20 cellular contexts compared by ENCODE assay signal in genomic region chr2:129444417-129445150, GRCh38.
DNase-seq lines count a peak whose midpoint lies in the region; ATAC-seq and TF ChIP-seq lines count a peak whose summit lies in the region.
"Had no signal": no experiment of that assay in that cellular context is flagged by ENCODE, and none has a peak within 500 bp of the region (broad histone marks: within the 10 kb centered on the region; RNA-seq: fewer than 3 reads in every experiment).

No MANE protein-coding gene starts in this region.

- TF ChIP-seq CTCF in endodermal cell (conservative IDR thresholded peaks at IDR 0.05) (no peak), neural progenitor cell (IDR thresholded peaks at IDR 0.05) (no peak)

- H3K9me3 ChIP-seq in endodermal cell (ENCODE audit: control insufficient read depth, low read length) (no peaks in the 10 kb centered on the region), neural progenitor cell (ENCODE audit: low read depth) (no peaks in the 10 kb centered on the region)
- H3K9me3 ChIP-seq: A549, Caco-2 had no signal

- H3K27ac ChIP-seq in endodermal cell (ENCODE audit: low read depth, low read length), result no peak overlapping the region
- no peak overlapping the region for H3K27ac ChIP-seq in neural progenitor cell
- H3K27ac ChIP-seq: 22Rv1, A549, C4-2B had no signal

- H3K4me1 ChIP-seq in endodermal cell (ENCODE audit: control insufficient read depth, insufficient read depth, low read length) (no peaks in the 10 kb centered on the region), neural progenitor cell (no peaks in the 10 kb centered on the region)
- H3K4me1 ChIP-seq: A549, Caco-2 had no signal

- H3K27me3 Mint-ChIP-seq in activated naive CD8-positive, alpha-beta T cell treated with anti-CD3 and anti-CD28 coated beads, Interleukin-2, amount 10 ng/mL, durations not matched to agents 7 days and 5 days, result peaks cover 11% of the 10 kb centered on the region
- peaks cover 11% of the 10 kb centered on the region for H3K27me3 Mint-ChIP-seq in activated naive CD8-positive, alpha-beta T cell treated with anti-CD3 and anti-CD28 coated beads, Interleukin-2, amount 50 U/mL, for 24 hours
- peaks cover 2% of the 10 kb centered on the region for H3K27me3 Mint-ChIP-seq in endodermal cell (ENCODE audit: insufficient read depth)
- H3K27me3 Mint-ChIP-seq in neural progenitor cell (ENCODE audit: insufficient read depth, low read depth), result peaks cover 5% of the 10 kb centered on the region

- DNase-seq in activated naive CD8-positive, alpha-beta T cell treated with anti-CD3 and anti-CD28 coated beads, Interleukin-2, amount 10 ng/mL, durations not matched to agents 7 days and 5 days, result no peak
- DNase-seq in activated naive CD8-positive, alpha-beta T cell treated with anti-CD3 and anti-CD28 coated beads, Interleukin-2, amount 50 U/mL, for 24 hours, result no peak
- peak; percentile 38 for DNase-seq in endodermal cell
- no peak for DNase-seq in neural progenitor cell (ENCODE audit: low spot score)
- DNase-seq in RPMI8226, result no peak
- DNase-seq in stimulated activated naive CD8-positive, alpha-beta T cell treated with anti-CD3 and anti-CD28 coated beads, Interleukin-15, Interleukin-2, amounts not matched to agents 100 U/mL and 50 U/mL, for 24 hours, result no peak
- DNase-seq in LoVo (ENCODE audit: low spot score), result no peak
- DNase-seq: AML-193; Caco-2; CD4-positive, alpha-beta T cell; DMS153; DMS79; GDM1; GOT3; H9 had no signal

- ATAC-seq in activated naive CD8-positive, alpha-beta T cell treated with anti-CD3 and anti-CD28 coated beads, Interleukin-2, amount 10 ng/mL, durations not matched to agents 7 days and 5 days (ENCODE audit: low read depth), result no peak
- no peak for ATAC-seq in activated naive CD8-positive, alpha-beta T cell treated with anti-CD3 and anti-CD28 coated beads, Interleukin-2, amount 50 U/mL, for 24 hours
- no peak for ATAC-seq in stimulated activated naive CD8-positive, alpha-beta T cell treated with anti-CD3 and anti-CD28 coated beads, Interleukin-15, Interleukin-2, amounts not matched to agents 100 U/mL and 50 U/mL, for 24 hours
- ATAC-seq in GM19324 (IDR thresholded peaks at IDR 0.05; ENCODE audit: low FRiP score, unreplicated experiment), result no peak
- ATAC-seq: A549, HepG2 had no signal

- no peaks in the 10 kb centered on the region for H3K27me3 ChIP-seq in endodermal cell (ENCODE audit: control insufficient read depth, insufficient read depth, low read length, poor library complexity, severe bottlenecking)
- no peaks in the 10 kb centered on the region for H3K27me3 ChIP-seq in neural progenitor cell

- no peaks in the 10 kb centered on the region for H4K20me1 ChIP-seq in neural progenitor cell (ENCODE audit: low read depth)

- H3K9ac ChIP-seq in endodermal cell (ENCODE audit: extremely low read depth, low read length, poor library complexity, severe bottlenecking), result no peak overlapping the region
- H3K9ac ChIP-seq in neural progenitor cell, result no peak overlapping the region

- no peaks in the 10 kb centered on the region for H3F3A ChIP-seq in neural progenitor cell (ENCODE audit: low read depth)

- H3K36me3 ChIP-seq in endodermal cell (ENCODE audit: control insufficient read depth, insufficient read depth, low read length) (no peaks in the 10 kb centered on the region), neural progenitor cell (no peaks in the 10 kb centered on the region)

- no peak overlapping the region for H3K4me2 ChIP-seq in neural progenitor cell
- H3K4me2 ChIP-seq: A549 had no signal

- no peaks in the 10 kb centered on the region for H3K79me2 ChIP-seq in neural progenitor cell (ENCODE audit: low read depth)

- H3K9me3 Mint-ChIP-seq in activated naive CD8-positive, alpha-beta T cell treated with anti-CD3 and anti-CD28 coated beads, Interleukin-2, amount 10 ng/mL, durations not matched to agents 7 days and 5 days, result no peaks in the 10 kb centered on the region
- H3K9me3 Mint-ChIP-seq in activated naive CD8-positive, alpha-beta T cell treated with anti-CD3 and anti-CD28 coated beads, Interleukin-2, amount 50 U/mL, for 24 hours, result no peaks in the 10 kb centered on the region
- H3K9me3 Mint-ChIP-seq in endodermal cell (no peaks in the 10 kb centered on the region), neural progenitor cell (no peaks in the 10 kb centered on the region)
- H3K9me3 Mint-ChIP-seq: CD4-positive, alpha-beta T cell; H9 had no signal

- H3K4me1 Mint-ChIP-seq in activated naive CD8-positive, alpha-beta T cell treated with anti-CD3 and anti-CD28 coated beads, Interleukin-2, amount 10 ng/mL, durations not matched to agents 7 days and 5 days, result no peaks in the 10 kb centered on the region
- H3K4me1 Mint-ChIP-seq in activated naive CD8-positive, alpha-beta T cell treated with anti-CD3 and anti-CD28 coated beads, Interleukin-2, amount 50 U/mL, for 24 hours, result no peaks in the 10 kb centered on the region
- no peaks in the 10 kb centered on the region for H3K4me1 Mint-ChIP-seq in endodermal cell
- peaks cover 2% of the 10 kb centered on the region for H3K4me1 Mint-ChIP-seq in neural progenitor cell
- H3K4me1 Mint-ChIP-seq: H9 had no signal

- no peaks in the 10 kb centered on the region for H3K36me3 Mint-ChIP-seq in activated naive CD8-positive, alpha-beta T cell treated with anti-CD3 and anti-CD28 coated beads, Interleukin-2, amount 10 ng/mL, durations not matched to agents 7 days and 5 days
- H3K36me3 Mint-ChIP-seq in activated naive CD8-positive, alpha-beta T cell treated with anti-CD3 and anti-CD28 coated beads, Interleukin-2, amount 50 U/mL, for 24 hours (ENCODE audit: low read depth), result no peaks in the 10 kb centered on the region
- H3K36me3 Mint-ChIP-seq in endodermal cell (ENCODE audit: low read depth), result no peaks in the 10 kb centered on the region
- no peaks in the 10 kb centered on the region for H3K36me3 Mint-ChIP-seq in neural progenitor cell

- H3K4me3 ChIP-seq in endodermal cell (ENCODE audit: low read length) (no peak overlapping the region), neural progenitor cell (no peak overlapping the region)
- H3K4me3 ChIP-seq: A549 had no signal

- no peak overlapping the region for H3K4me3 Mint-ChIP-seq in activated naive CD8-positive, alpha-beta T cell treated with anti-CD3 and anti-CD28 coated beads, Interleukin-2, amount 10 ng/mL, durations not matched to agents 7 days and 5 days
- H3K4me3 Mint-ChIP-seq in activated naive CD8-positive, alpha-beta T cell treated with anti-CD3 and anti-CD28 coated beads, Interleukin-2, amount 50 U/mL, for 24 hours, result no peak overlapping the region
- H3K4me3 Mint-ChIP-seq in endodermal cell, result no peak overlapping the region
- no peak overlapping the region for H3K4me3 Mint-ChIP-seq in neural progenitor cell
- H3K4me3 Mint-ChIP-seq: CD4-positive, alpha-beta T cell; H9 had no signal

- peak overlapping the region; percentile 38 for H3K27ac Mint-ChIP-seq in activated naive CD8-positive, alpha-beta T cell treated with anti-CD3 and anti-CD28 coated beads, Interleukin-2, amount 10 ng/mL, durations not matched to agents 7 days and 5 days
- H3K27ac Mint-ChIP-seq in activated naive CD8-positive, alpha-beta T cell treated with anti-CD3 and anti-CD28 coated beads, Interleukin-2, amount 50 U/mL, for 24 hours, result no peak overlapping the region
- H3K27ac Mint-ChIP-seq in endodermal cell (no peak overlapping the region), neural progenitor cell (no peak overlapping the region)
- H3K27ac Mint-ChIP-seq: CD4-positive, alpha-beta T cell; H9 had no signal

- POLR2A ChIA-PET in activated naive CD8-positive, alpha-beta T cell treated with anti-CD3 and anti-CD28 coated beads, Interleukin-2, amount 10 ng/mL, durations not matched to agents 7 days and 5 days (lab: Charles Lee), result no interaction called here

- peak overlapping the region; percentile 7 for H2AFZ ChIP-seq in neural progenitor cell (replicated peaks)

- 83 to 89% methylated on average over 5 to 10 of the region's 10 CpGs for WGBS in endodermal cell (ENCODE audit: insufficient coverage in 1 of 2, insufficient read length in 1 of 2), 2 experiments
